In genomic region chr10:106789623-106790022, GRCh38 we compare ENCODE assay signal across 1 cellular context.
TF ChIP-seq lines count a peak whose summit lies in the region.

No MANE protein-coding gene starts in this region.

TF ChIP-seq in WTC11, 78 proteins besides CTCF, POLR2A, EP300 and RAD21 (continued from another document):
- TF ChIP-seq HMGXB4 (CRISPR knock-in tag; IDR thresholded peaks at IDR 0.05): no peak
